In genomic region chr4:74475946-74476345, GRCh38 we compare ENCODE assay signal across 33 cellular contexts. TPM values are rescaled to one million over a fixed set of nuclear protein-coding genes. Genes with fewer than 3 reads are reported as not detected.
DNase-seq lines count a peak whose midpoint lies in the region; ATAC-seq, FAIRE-seq and TF ChIP-seq lines count a peak whose summit lies in the region.
"Had no signal": no experiment of that assay in that cellular context is flagged by ENCODE, and none has a peak within 500 bp of the region (broad histone marks: within the 10 kb centered on the region; RNA-seq: fewer than 3 reads in every experiment).

No MANE protein-coding gene starts in this region.

- H3K23ac ChIP-seq in IMR-90 (ENCODE audit: low read depth, low read length), result no peak overlapping the region

- dilution Hi-C loops in IMR-90 (cut with HindIII; ENCODE audit: low sequenced_read_pairs, unreplicated experiment), result no loop called here

- H3K18ac ChIP-seq in IMR-90 (ENCODE audit: low read depth, low read length), result no peak overlapping the region

- H3K36me3 ChIP-seq in IMR-90 (ENCODE audit: control insufficient read depth, insufficient read depth, low read length) (no peaks in the 10 kb centered on the region), K562 (ENCODE audit: control insufficient read depth, insufficient read depth, low read length) (no peaks in the 10 kb centered on the region), vagina (no peaks in the 10 kb centered on the region)
- H3K36me3 ChIP-seq: BE2C; BLaER1; BLaER1 treated with 17β-estradiol and CSF1 and Interleukin-3, amounts not matched to agents 10 nM and 100 nM had no signal

- no peak overlapping the region for H4K91ac ChIP-seq in IMR-90 (ENCODE audit: insufficient read depth, low read depth, low read length)

- peaks cover 9% of the 10 kb centered on the region for H3K4me1 ChIP-seq in IMR-90 (ENCODE audit: control insufficient read depth, insufficient read depth, low read length)
- no peaks in the 10 kb centered on the region; a peak in 1 of 5 replicates for H3K4me1 ChIP-seq in K562 (replicated peaks in 1 of 2; ENCODE audit: control insufficient read depth in 2 of 2, insufficient read depth in 2 of 2, low read length in 2 of 2)
- H3K4me1 ChIP-seq in vagina, result peaks cover 20% of the 10 kb centered on the region
- H3K4me1 ChIP-seq: BE2C; BLaER1; BLaER1 treated with 17β-estradiol and CSF1 and Interleukin-3, amounts not matched to agents 10 nM and 100 nM had no signal

- H4K20me1 ChIP-seq in IMR-90 (ENCODE audit: insufficient read depth, low read length), result no peaks in the 10 kb centered on the region
- no peaks in the 10 kb centered on the region for H4K20me1 ChIP-seq in K562 (replicated peaks; ENCODE audit: control insufficient read depth, insufficient read depth, low read length)
- H4K20me1 ChIP-seq: BLaER1; BLaER1 treated with 17β-estradiol and CSF1 and Interleukin-3, amounts not matched to agents 10 nM and 100 nM had no signal

- FAIRE-seq in K562 (lab: Jason Lieb, UNC), result no peak
- FAIRE-seq: A204.1, A549, D721Med had no signal

- H3K9me1 ChIP-seq in IMR-90 (ENCODE audit: insufficient read depth, low read length) (peaks cover 4% of the 10 kb centered on the region; the same call in 1 of the 2 replicates), K562 (ENCODE audit: control insufficient read depth, insufficient read depth, low read length) (no peaks in the 10 kb centered on the region)

- H4K8ac ChIP-seq in IMR-90 (ENCODE audit: low read depth in 2 of 2, low read length in 2 of 2), result no peak overlapping the region

- no peak overlapping the region for H2BK5ac ChIP-seq in IMR-90 (ENCODE audit: low read depth, low read length, poor library complexity, severe bottlenecking)

- no peak overlapping the region for H3K56ac ChIP-seq in IMR-90 (ENCODE audit: extremely low read depth, insufficient read depth, low read length)

- TF ChIP-seq POLR2A in IMR-90 (IDR thresholded peaks at IDR 0.05; ENCODE audit: low read depth, low read length) (no peak), K562 (conservative IDR thresholded peaks at IDR 0.05) (no peak), vagina (IDR thresholded peaks at IDR 0.05) (no peak)

- CTCF ChIA-PET in IMR-90 (lab: Yijun Ruan, JAX) (interaction anchor here (0.9 kb wide), 1 partner anchor 9 kb away, joined by 3 read pairs; no protein-coding TSS in a partner anchor), K562 (lab: Yijun Ruan, JAX; ENCODE audit: low intra/inter-chr PET ratio) (no interaction called here)

- no peak overlapping the region for H3K27ac ChIP-seq in IMR-90 (ENCODE audit: insufficient read depth, low read length)
- no peak overlapping the region for H3K27ac ChIP-seq in K562 (ENCODE audit: extremely low read depth, low read depth, low read length)
- no peak overlapping the region for H3K27ac ChIP-seq in vagina
- H3K27ac ChIP-seq: 22Rv1; A549; BLaER1; BLaER1 treated with 17β-estradiol and CSF1 and Interleukin-3, amounts not matched to agents 10 nM and 100 nM; C4-2B had no signal

- TF ChIP-seq CTCF in IMR-90 (conservative IDR thresholded peaks at IDR 0.05; ENCODE audit: low read depth, low read length), result no peak
- no peak for TF ChIP-seq CTCF in K562 (IDR thresholded peaks at IDR 0.05 in 2 of 3, conservative IDR thresholded peaks at IDR 0.05 in 1 of 3; ENCODE audit: insufficient read depth in 2 of 3, low read depth in 1 of 3, low read length in 3 of 3)
- no peak for TF ChIP-seq CTCF in vagina (IDR thresholded peaks at IDR 0.05)

- DNase-seq in IMR-90 (no peak), K562 (ENCODE audit: extremely low read depth in 1 of 4, low spot score in 3 of 4) (no peak), medulla oblongata (ENCODE audit: extremely low spot score) (no peak), vagina (ENCODE audit: extremely low spot score in 2 of 2) (no peak)
- DNase-seq: 8988T; ACHN; AML-193; BE2C; C1 segment of cervical spinal cord; Caco-2; Calu3; CD4-positive, alpha-beta memory T cell; CD4-positive, alpha-beta T cell; CD4-positive, CD25-positive, alpha-beta regulatory T cell; CD8-positive, alpha-beta memory T cell; CD8-positive, alpha-beta T cell; COR-L47; DMS 273 treated with DMSO at 0.1 percent for 48 hours; DMS153; DMS53; DMS79; DMS79 treated with DMSO at 0.1 percent for 48 hours; DND-41; EL had no signal

- BruUV-seq in IMR-90 (replicated peaks; lab: Mats Ljungman, UMichigan), result no TSS peak
- BruUV-seq in K562 (replicated peaks; lab: Mats Ljungman, UMichigan), result no TSS peak

- no peak for TF ChIP-seq EP300 in K562 (IDR thresholded peaks at IDR 0.05; ENCODE audit: low read length)

- no peak overlapping the region for H3K14ac ChIP-seq in IMR-90 (replicated peaks; ENCODE audit: low read depth, low read length)

- H2AK5ac ChIP-seq in IMR-90 (ENCODE audit: low read depth, low read length), result no peak overlapping the region

- H2AFZ ChIP-seq in IMR-90 (replicated peaks; ENCODE audit: low read length, poor library complexity) (no peak overlapping the region), K562 (ENCODE audit: low read depth, low read length) (no peak overlapping the region)

- H3K4me2 ChIP-seq in IMR-90 (ENCODE audit: low read depth, low read length), result no peak overlapping the region
- no peak overlapping the region for H3K4me2 ChIP-seq in K562 (ENCODE audit: insufficient read depth, low read length)
- H3K4me2 ChIP-seq: A549; BLaER1; BLaER1 treated with 17β-estradiol and CSF1 and Interleukin-3, amounts not matched to agents 10 nM and 100 nM had no signal

- TF ChIP-seq RAD21 in IMR-90 (IDR thresholded peaks at IDR 0.05; ENCODE audit: low read length), result no peak
- TF ChIP-seq RAD21 in K562 (CRISPR knock-in tag; conservative IDR thresholded peaks at IDR 0.05 in 1 of 2, IDR thresholded peaks at IDR 0.05 in 1 of 2), result no peak

- H2BK120ac ChIP-seq in IMR-90 (ENCODE audit: low read depth, low read length), result no peak overlapping the region

- H2BK15ac ChIP-seq in IMR-90 (ENCODE audit: low read depth, low read length), result no peak overlapping the region

- H2AK9ac ChIP-seq in IMR-90 (replicated peaks; ENCODE audit: low read depth, low read length, poor library complexity), result no peak overlapping the region

- no peaks in the 10 kb centered on the region for H3K79me2 ChIP-seq in K562 (ENCODE audit: control insufficient read depth, insufficient read depth, low read length)

- no peak overlapping the region for H2BK20ac ChIP-seq in IMR-90 (ENCODE audit: low read depth, low read length)

- no peaks in the 10 kb centered on the region for H3K79me1 ChIP-seq in IMR-90 (ENCODE audit: low read depth in 1 of 2, low read length in 2 of 2)

- intact Hi-C loops in IMR-90 (cut with micrococcal nuclease), result no loop called here
- intact Hi-C loops in K562 (cut with micrococcal nuclease), result no loop called here
- intact Hi-C loops in vagina (cut with DNase I), result no loop called here

- H3K9me3 ChIP-seq in IMR-90 (ENCODE audit: control insufficient read depth, insufficient read depth, low read length), result no peaks in the 10 kb centered on the region
- no peaks in the 10 kb centered on the region for H3K9me3 ChIP-seq in K562 (replicated peaks; ENCODE audit: control insufficient read depth, insufficient read depth, low read depth, low read length)
- H3K9me3 ChIP-seq in vagina, result no peaks in the 10 kb centered on the region
- H3K9me3 ChIP-seq: A549; BE2C; BLaER1; BLaER1 treated with 17β-estradiol and CSF1 and Interleukin-3, amounts not matched to agents 10 nM and 100 nM; Caco-2 had no signal

- WGBS in IMR-90 (ENCODE audit: extremely low coverage in 2 of 2, insufficient read length in 1 of 2), 2 experiments, result no CpG with 5 or more reads among the region's 3 CpGs
- 20% methylated on average over 3 of the region's 3 CpGs for WGBS in K562 (ENCODE audit: insufficient coverage, low coverage, missing lambda C conversion rate)

- H3K4me3 ChIP-seq in IMR-90 (ENCODE audit: insufficient read depth, low read depth, low read length) (no peak overlapping the region), K562 (no peak overlapping the region), vagina (no peak overlapping the region)
- H3K4me3 ChIP-seq: A549; BLaER1; BLaER1 treated with 17β-estradiol and CSF1 and Interleukin-3, amounts not matched to agents 10 nM and 100 nM had no signal

- H4K5ac ChIP-seq in IMR-90 (ENCODE audit: low read depth, low read length), result no peak overlapping the region

- H3K4ac ChIP-seq in IMR-90 (ENCODE audit: low read depth, low read length), result no peak overlapping the region

- POLR2A ChIA-PET in IMR-90 (lab: Charles Lee; ENCODE audit: unreplicated experiment), result no interaction called here
- POLR2A ChIA-PET in K562 (lab: Yijun Ruan, JAX), result no interaction called here

- in situ Hi-C loops in IMR-90 (cut with MboI; ENCODE audit: low sequenced_read_pairs) (no loop called here), K562 (cut with MboI) (no loop called here)

- H3K9ac ChIP-seq in IMR-90 (ENCODE audit: low read depth, low read length), result no peak overlapping the region
- H3K9ac ChIP-seq in K562 (ENCODE audit: insufficient read depth in 1 of 2, low read depth in 2 of 2, low read length in 2 of 2), result no peak overlapping the region
- H3K9ac ChIP-seq: BLaER1; BLaER1 treated with 17β-estradiol and CSF1 and Interleukin-3, amounts not matched to agents 10 nM and 100 nM had no signal

- ATAC-seq in IMR-90 (ENCODE audit: low read depth) (no peak), K562 (no peak)
- ATAC-seq: A549; CD8-positive, alpha-beta T cell had no signal

- no peaks in the 10 kb centered on the region for H3K27me3 ChIP-seq in IMR-90 (ENCODE audit: control insufficient read depth, insufficient read depth, low read length)
- H3K27me3 ChIP-seq in K562 (ENCODE audit: control insufficient read depth in 2 of 2, insufficient read depth in 2 of 2, low read length in 2 of 2), result no peaks in the 10 kb centered on the region
- no peaks in the 10 kb centered on the region for H3K27me3 ChIP-seq in vagina
- H3K27me3 ChIP-seq: BE2C; BLaER1; BLaER1 treated with 17β-estradiol and CSF1 and Interleukin-3, amounts not matched to agents 10 nM and 100 nM had no signal

RNA-seq across cellular contexts. Expression of gene AREG, which starts 31.0 kb away (rescaled TPM):
- total RNA-seq in IMR-90 (2012; rRNA removed) (0.18 and 0.28 TPM in 2 replicates), K562 (2014; rRNA removed) (4.5 and 5.8 TPM in 2 replicates), K562 (2014; rRNA removed; fragmentation: Illumina TruSeq; extraction: Trizol) (5.7 and 6.7 TPM in 2 replicates), K562 (2015; rRNA removed; fragmentation: Illumina TruSeq; extraction: Trizol) (2.8 and 3.5 TPM in 2 replicates), K562 (2021) (5.4 and 5.6 TPM in 2 replicates), vagina (16.9 TPM)
- polyA plus RNA-seq in IMR-90 (2012; rRNA removed) (0.17 and 0.30 TPM in 2 replicates), K562 (2011; rRNA removed) (7.3 and 8.5 TPM in 2 replicates), K562 (2014; fragmentation: Illumina TruSeq; extraction: Trizol) (6.5 and 7.7 TPM in 2 replicates), K562 (2014; fragmentation: Nextera tagmentation; extraction: Ambion mirVana) (1 to 10 TPM; 1.4 to 2.4 TPM), K562 (2014; rRNA removed) (3.8 and 5.5 TPM in 2 replicates)
- 1.3 and 1.4 TPM in 2 replicates for polyA plus RNA-seq in IMR-90 (2012; cell fraction: cytosol; rRNA removed)
- 3.1 and 8.0 TPM in 2 replicates for polyA plus RNA-seq in IMR-90 (2012; cell fraction: nucleus; rRNA removed; ENCODE audit: low replicate concordance)
- total RNA-seq in K562 (2011; cell fraction: chromatin; rRNA removed; ENCODE audit: low replicate concordance), result 10.7 and 18.3 TPM in 2 replicates
- total RNA-seq in K562 (2011; cell fraction: nucleolus; rRNA removed), result 16.6 and 18.3 TPM in 2 replicates
- total RNA-seq in K562 (2011; cell fraction: nucleoplasm; rRNA removed), result 17.7 and 18.4 TPM in 2 replicates
- 6.3 and 6.9 TPM in 2 replicates for polyA plus RNA-seq in K562 (2011; cell fraction: cytosol; rRNA removed)
- polyA plus RNA-seq in K562 (2011; cell fraction: nucleus; rRNA removed), result 5.3 and 7.3 TPM in 2 replicates
- 5.1 and 9.9 TPM in 2 replicates for polyA plus RNA-seq in K562 (2012)
- 3.9 and 7.5 TPM in 2 replicates for polyA minus RNA-seq in K562 (2011; rRNA and poly(A)+ RNA removed)
- polyA minus RNA-seq in K562 (2011; cell fraction: cytosol; rRNA and poly(A)+ RNA removed), result 3.4 and 3.9 TPM in 2 replicates
- 6.2 and 10.2 TPM in 2 replicates for polyA minus RNA-seq in K562 (2011; cell fraction: nucleus; rRNA and poly(A)+ RNA removed)
- total RNA-seq: A172, A673 had no signal
